1 cellular context compared by ENCODE assay signal in genomic region chr12:114986178-114986714, GRCh38.
TF ChIP-seq lines count a peak whose summit lies in the region.

No MANE protein-coding gene starts in this region.

TF ChIP-seq in WTC11, 78 proteins besides CTCF, POLR2A, EP300 and RAD21 (continued from another document):
- TF ChIP-seq, protein P1, sequence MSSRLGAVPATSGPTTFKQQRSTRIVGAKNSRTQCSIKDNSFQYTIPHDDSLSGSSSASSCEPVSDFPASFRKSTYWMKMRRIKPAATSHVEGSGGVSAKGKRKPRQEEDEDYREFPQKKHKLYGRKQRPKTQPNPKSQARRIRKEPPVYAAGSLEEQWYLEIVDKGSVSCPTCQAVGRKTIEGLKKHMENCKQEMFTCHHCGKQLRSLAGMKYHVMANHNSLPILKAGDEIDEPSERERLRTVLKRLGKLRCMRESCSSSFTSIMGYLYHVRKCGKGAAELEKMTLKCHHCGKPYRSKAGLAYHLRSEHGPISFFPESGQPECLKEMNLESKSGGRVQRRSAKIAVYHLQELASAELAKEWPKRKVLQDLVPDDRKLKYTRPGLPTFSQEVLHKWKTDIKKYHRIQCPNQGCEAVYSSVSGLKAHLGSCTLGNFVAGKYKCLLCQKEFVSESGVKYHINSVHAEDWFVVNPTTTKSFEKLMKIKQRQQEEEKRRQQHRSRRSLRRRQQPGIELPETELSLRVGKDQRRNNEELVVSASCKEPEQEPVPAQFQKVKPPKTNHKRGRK (CRISPR knock-in tag; IDR thresholded peaks at IDR 0.05; ENCODE audit: borderline replicate concordance) = 0 out of 2 replicates have a peak, but pooled peaks have one; percentile 82
- no peak for TF ChIP-seq GTF2I (CRISPR knock-in tag; conservative IDR thresholded peaks at IDR 0.05)
- TF ChIP-seq ESRRA (CRISPR knock-in tag; IDR thresholded peaks at IDR 0.05; ENCODE audit: borderline replicate concordance) = no peak
